In the genomic region with DNA sequence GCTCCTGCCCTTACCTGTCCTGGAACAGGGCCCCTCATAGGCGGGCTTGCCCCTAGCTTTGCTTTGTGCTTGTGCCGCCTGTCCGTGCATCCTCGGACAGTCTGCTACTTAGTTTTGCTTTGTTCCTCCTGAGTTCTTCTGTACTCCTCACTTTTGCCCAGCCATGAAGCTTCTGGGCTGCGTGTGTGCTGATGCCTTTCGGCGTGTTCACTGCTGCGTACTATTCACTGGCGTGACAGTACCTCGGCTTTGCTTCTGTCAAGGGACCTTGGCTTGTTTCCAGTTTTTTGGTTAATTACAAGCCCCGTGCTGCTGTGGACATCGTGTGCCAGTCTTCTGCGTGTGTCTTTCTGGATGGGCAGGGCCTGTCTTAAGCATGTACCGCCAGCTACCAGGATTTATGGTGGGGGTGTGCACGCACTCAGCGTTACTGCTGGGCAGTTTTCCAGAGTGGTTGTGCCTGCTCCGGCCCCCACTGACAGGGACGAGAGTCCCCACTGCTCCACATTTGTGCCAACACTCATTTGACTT, we compare ENCODE assay signal across 13 cellular contexts. TPM values are rescaled to one million over a fixed set of nuclear protein-coding genes. Genes with fewer than 3 reads are reported as not detected.
A peak's percentile ranks its signal among the peaks of the same experiment; 100 is the strongest.
DNase-seq lines count a peak whose midpoint lies in the region; ATAC-seq, FAIRE-seq and TF ChIP-seq lines count a peak whose summit lies in the region.
"Had no signal": no experiment of that assay in that cellular context is flagged by ENCODE, and none has a peak within 500 bp of the region (broad histone marks: within the 10 kb centered on the region; RNA-seq: fewer than 3 reads in every experiment).

No MANE protein-coding gene starts in this region.

- peak; percentile 43 for DNase-seq in AG08395 (ENCODE audit: low spot score)
- no peak for DNase-seq in K562 (ENCODE audit: extremely low read depth in 1 of 4, low spot score in 3 of 4)
- no peak for DNase-seq in HCEC 1CT
- no peak for DNase-seq in SW480 (ENCODE audit: low spot score)
- DNase-seq: DMS53, NCI-H82, T1000 had no signal

- in situ Hi-C loops in K562 (cut with MboI), result no loop called here

- intact Hi-C loops in K562 (cut with micrococcal nuclease), result no loop called here

- H3K9me3 ChIP-seq in DOHH2 (ENCODE audit: control insufficient read depth, insufficient read depth, low read length) (no peaks in the 10 kb centered on the region), K562 (replicated peaks; ENCODE audit: control insufficient read depth, insufficient read depth, low read depth, low read length) (no peaks in the 10 kb centered on the region)

- TF ChIP-seq RAD21 in K562 (CRISPR knock-in tag; conservative IDR thresholded peaks at IDR 0.05 in 1 of 2, IDR thresholded peaks at IDR 0.05 in 1 of 2), result no peak

- H3F3A ChIP-seq in DOHH2 (ENCODE audit: control insufficient read depth, insufficient read depth), result no peaks in the 10 kb centered on the region

- no peak for TF ChIP-seq POLR2A in K562 (conservative IDR thresholded peaks at IDR 0.05)

- H3K27ac Mint-ChIP-seq in nephron, result peak overlapping the region in 1 of 3 experiments; percentile 42

- WGBS in K562 (ENCODE audit: insufficient coverage, low coverage, missing lambda C conversion rate), result 72% methylated on average over 14 of the region's 18 CpGs

- H3K79me2 ChIP-seq in DOHH2 (ENCODE audit: control insufficient read depth, low read length), result peaks cover 14% of the 10 kb centered on the region
- peaks cover 25% of the 10 kb centered on the region for H3K79me2 ChIP-seq in K562 (ENCODE audit: control insufficient read depth, insufficient read depth, low read length)

- H3K4me3 Mint-ChIP-seq in nephron, result peak overlapping the region; percentile 86 to 89 (median 88)

- ATAC-seq in K562, result no peak
- no peak for ATAC-seq in HG03196 (IDR thresholded peaks at IDR 0.05; ENCODE audit: unreplicated experiment)
- ATAC-seq in HG03378 (IDR thresholded peaks at IDR 0.05; ENCODE audit: unreplicated experiment), result no peak

- no peaks in the 10 kb centered on the region for H3K27me3 Mint-ChIP-seq in nephron (ENCODE audit: low read depth)

- H3K4me1 Mint-ChIP-seq in nephron, result peaks cover 28% of the 10 kb centered on the region

- FAIRE-seq in K562 (lab: Jason Lieb, UNC), result no peak
- FAIRE-seq: endothelial cell of umbilical vein, urothelium cell line had no signal

- no peak overlapping the region; a peak in 1 of 4 replicates for H3K9ac ChIP-seq in K562 (ENCODE audit: insufficient read depth in 1 of 2, low read depth in 2 of 2, low read length in 2 of 2)

- no peaks in the 10 kb centered on the region for H3K9me1 ChIP-seq in K562 (ENCODE audit: control insufficient read depth, insufficient read depth, low read length)

- H3K27ac ChIP-seq in DOHH2 (ENCODE audit: low read depth, low read length), result no peak overlapping the region
- H3K27ac ChIP-seq in K562 (ENCODE audit: extremely low read depth, low read depth, low read length), result no peak overlapping the region

- no peak overlapping the region for H2AFZ ChIP-seq in K562 (ENCODE audit: low read depth, low read length)

- H3K4me3 ChIP-seq in DOHH2 (ENCODE audit: low read length) (peak overlapping the region; percentile 6; the same call in 1 of the 2 replicates), K562 (no peak overlapping the region)

- H3K4me1 ChIP-seq in DOHH2 (ENCODE audit: control insufficient read depth, low read length) (peaks cover 22% of the 10 kb centered on the region), K562 (replicated peaks in 1 of 2; ENCODE audit: control insufficient read depth in 2 of 2, insufficient read depth in 2 of 2, low read length in 2 of 2) (peaks cover 6 to 38% of the 10 kb centered on the region in 2 experiments; a peak in 4 of 5 replicates)

- TF ChIP-seq EP300 in K562 (IDR thresholded peaks at IDR 0.05; ENCODE audit: low read length), result no peak

- H4K20me1 ChIP-seq in DOHH2 (ENCODE audit: control insufficient read depth, insufficient read depth, low read depth, low read length) (peaks cover 8% of the 10 kb centered on the region; the same call in 1 of the 2 replicates), K562 (replicated peaks; ENCODE audit: control insufficient read depth, insufficient read depth, low read length) (no peaks in the 10 kb centered on the region)

- CTCF ChIA-PET in K562 (lab: Yijun Ruan, JAX; ENCODE audit: low intra/inter-chr PET ratio), result no interaction called here

- H3K4me2 ChIP-seq in DOHH2 (ENCODE audit: low read length) (0 out of 2 replicates have a peak overlapping the region, but pooled peaks have one; percentile 9), K562 (ENCODE audit: insufficient read depth, low read length) (no peak overlapping the region; the same call in 1 of the 2 replicates)

- H3K27me3 ChIP-seq in DOHH2 (ENCODE audit: control insufficient read depth, low read length), result peaks cover 18% of the 10 kb centered on the region
- no peaks in the 10 kb centered on the region for H3K27me3 ChIP-seq in K562 (ENCODE audit: control insufficient read depth in 2 of 2, insufficient read depth in 2 of 2, low read length in 2 of 2)

- H3K36me3 ChIP-seq in DOHH2 (ENCODE audit: control insufficient read depth, low read length) (peaks cover 2% of the 10 kb centered on the region; the same call in 1 of the 2 replicates), K562 (ENCODE audit: control insufficient read depth, insufficient read depth, low read length) (no peaks in the 10 kb centered on the region)

- POLR2A ChIA-PET in K562 (lab: Yijun Ruan, JAX), result no interaction called here

- H3K36me3 Mint-ChIP-seq in nephron (ENCODE audit: low read depth), result peaks cover 6% of the 10 kb centered on the region

- no peaks in the 10 kb centered on the region for H3K9me2 ChIP-seq in DOHH2 (replicated peaks; ENCODE audit: control insufficient read depth, low read length)

- H3K9me3 Mint-ChIP-seq in nephron, result no peaks in the 10 kb centered on the region

- TF ChIP-seq CTCF in DOHH2 (IDR thresholded peaks at IDR 0.05; ENCODE audit: low read depth, low read length, poor library complexity, severe bottlenecking) (no peak), K562 (IDR thresholded peaks at IDR 0.05 in 2 of 3, conservative IDR thresholded peaks at IDR 0.05 in 1 of 3; ENCODE audit: insufficient read depth in 2 of 3, low read depth in 1 of 3, low read length in 3 of 3) (no peak), nephron (IDR thresholded peaks at IDR 0.05; ENCODE audit: unreplicated experiment in 3 of 3) (no peak)

- BruUV-seq in K562 (replicated peaks; lab: Mats Ljungman, UMichigan), result no TSS peak

TF ChIP-seq in K562, 482 proteins besides CTCF, POLR2A, EP300 and RAD21:
- TF ChIP-seq ZNF146 (CRISPR knock-in tag; IDR thresholded peaks at IDR 0.05; ENCODE audit: unreplicated experiment) (peak; percentile 66), NFIC (IDR thresholded peaks at IDR 0.05) (peak; percentile 37; the same call in 1 of the 2 replicates), PCBP1 (IDR thresholded peaks at IDR 0.05; ENCODE audit: low read depth, low read length, poor library complexity, severe bottlenecking) (no peak)

RNA-seq across cellular contexts. Expression of a gene that starts 2.5 kb away (rescaled TPM):
- total RNA-seq in K562 (2011; cell fraction: chromatin; rRNA removed; ENCODE audit: low replicate concordance), result 28.1 and 70.2 TPM in 2 replicates
- total RNA-seq in K562 (2011; cell fraction: nucleolus; rRNA removed), result 30.5 and 32.4 TPM in 2 replicates
- total RNA-seq in K562 (2011; cell fraction: nucleoplasm; rRNA removed), result 22.4 and 23.7 TPM in 2 replicates
- 13.2 and 21.3 TPM in 2 replicates for total RNA-seq in K562 (2014; rRNA removed)
- total RNA-seq in K562 (2014; rRNA removed; fragmentation: Illumina TruSeq; extraction: Trizol), result 4.4 and 5.9 TPM in 2 replicates
- total RNA-seq in K562 (2015; rRNA removed; fragmentation: Illumina TruSeq; extraction: Trizol), result 10.4 and 11.6 TPM in 2 replicates
- 20.8 and 21.0 TPM in 2 replicates for total RNA-seq in K562 (2021)
- 8.8 and 9.9 TPM in 2 replicates for polyA plus RNA-seq in K562 (2011; rRNA removed)
- polyA plus RNA-seq in K562 (2011; cell fraction: cytosol; rRNA removed), result 6.8 and 14.3 TPM in 2 replicates
- 27.9 and 60.4 TPM in 2 replicates for polyA plus RNA-seq in K562 (2011; cell fraction: nucleus; rRNA removed)
- 16.4 and 29.4 TPM in 2 replicates for polyA plus RNA-seq in K562 (2012)
- polyA plus RNA-seq in K562 (2014; fragmentation: Illumina TruSeq; extraction: Trizol), result 4.3 and 9.0 TPM in 2 replicates
- under 1 TPM; 0.11 to 0.34 TPM for polyA plus RNA-seq in K562 (2014; fragmentation: Nextera tagmentation; extraction: Ambion mirVana)
- 14.6 and 16.6 TPM in 2 replicates for polyA plus RNA-seq in K562 (2014; rRNA removed)
- 2.8 and 6.3 TPM in 2 replicates for polyA minus RNA-seq in K562 (2011; rRNA and poly(A)+ RNA removed)
- 10.2 and 13.9 TPM in 2 replicates for polyA minus RNA-seq in K562 (2011; cell fraction: cytosol; rRNA and poly(A)+ RNA removed)
- polyA minus RNA-seq in K562 (2011; cell fraction: nucleus; rRNA and poly(A)+ RNA removed), result 8.9 and 15.8 TPM in 2 replicates

RNA-seq across cellular contexts. Expression of a gene that starts 16.2 kb away (rescaled TPM):
- 71.0 and 136 TPM in 2 replicates for total RNA-seq in K562 (2011; cell fraction: chromatin; rRNA removed; ENCODE audit: low replicate concordance)
- total RNA-seq in K562 (2011; cell fraction: nucleolus; rRNA removed), result 63.5 and 70.5 TPM in 2 replicates
- 45.0 and 51.4 TPM in 2 replicates for total RNA-seq in K562 (2011; cell fraction: nucleoplasm; rRNA removed)
- total RNA-seq in K562 (2014; rRNA removed) (24.6 and 24.9 TPM in 2 replicates), K562 (2014; rRNA removed; fragmentation: Illumina TruSeq; extraction: Trizol) (6.9 and 9.3 TPM in 2 replicates), K562 (2015; rRNA removed; fragmentation: Illumina TruSeq; extraction: Trizol) (12.5 and 12.7 TPM in 2 replicates), K562 (2021) (22.5 and 22.6 TPM in 2 replicates)
- polyA plus RNA-seq in K562 (2011; rRNA removed) (3.6 and 5.6 TPM in 2 replicates), K562 (2014; fragmentation: Illumina TruSeq; extraction: Trizol) (8.2 and 10.5 TPM in 2 replicates), K562 (2014; fragmentation: Nextera tagmentation; extraction: Ambion mirVana) (under 1 TPM; 0.14 to 0.17 TPM), K562 (2014; rRNA removed) (12.8 and 14.6 TPM in 2 replicates)
- polyA plus RNA-seq in K562 (2011; cell fraction: cytosol; rRNA removed), result 3.3 and 6.4 TPM in 2 replicates
- 25.8 and 37.9 TPM in 2 replicates for polyA plus RNA-seq in K562 (2011; cell fraction: nucleus; rRNA removed)
- 14.4 and 14.8 TPM in 2 replicates for polyA plus RNA-seq in K562 (2012)
- 5.2 and 6.5 TPM in 2 replicates for polyA minus RNA-seq in K562 (2011; rRNA and poly(A)+ RNA removed)
- polyA minus RNA-seq in K562 (2011; cell fraction: cytosol; rRNA and poly(A)+ RNA removed), result 6.4 and 8.4 TPM in 2 replicates
- polyA minus RNA-seq in K562 (2011; cell fraction: nucleus; rRNA and poly(A)+ RNA removed), result 20.3 and 25.3 TPM in 2 replicates
